1 cellular context compared by ENCODE assay signal in genomic region chr11:77126861-77127673, GRCh38.
A peak's percentile ranks its signal among the peaks of the same experiment; 100 is the strongest.
TF ChIP-seq lines count a peak whose summit lies in the region.

No MANE protein-coding gene starts in this region.

TF ChIP-seq in GM12878, 131 proteins besides CTCF, POLR2A, EP300 and RAD21 (continued from another document):
- TF ChIP-seq ZNF592 (IDR thresholded peaks at IDR 0.05) (0 out of 2 replicates have a peak, but pooled peaks have one; percentile 25), YY1 (IDR thresholded peaks at IDR 0.05; ENCODE audit: low read depth, low read length) (peak; percentile 68; the same call in 1 of the 2 replicates), NR2F1 (conservative IDR thresholded peaks at IDR 0.05) (no peak), CUX1 (IDR thresholded peaks at IDR 0.05; ENCODE audit: insufficient replicate concordance, low read depth, low read length) (no peak), YBX1 (IDR thresholded peaks at IDR 0.05) (no peak), GATAD2B (conservative IDR thresholded peaks at IDR 0.05; ENCODE audit: low read depth) (no peak), TCF3 (IDR thresholded peaks at IDR 0.05; ENCODE audit: borderline replicate concordance, insufficient read depth, low read depth, low read length) (0 out of 2 replicates have a peak, but pooled peaks have one; percentile 54), PKNOX1 (IDR thresholded peaks at IDR 0.05) (no peak), TAF1 (IDR thresholded peaks at IDR 0.05; ENCODE audit: borderline replicate concordance, low read depth, low read length) (no peak), TCF12 (IDR thresholded peaks at IDR 0.05; ENCODE audit: low read depth, low read length) (0 out of 2 replicates have a peak, but pooled peaks have one; percentile 58), BHLHE40 (IDR thresholded peaks at IDR 0.05; ENCODE audit: borderline replicate concordance in 1 of 2, low read depth in 2 of 2, low read length in 1 of 2) (peak in 1 of 2 experiments; percentile 21; a peak in 1 of 4 replicates), MTA3 (IDR thresholded peaks at IDR 0.05; ENCODE audit: borderline replicate concordance, low read length) (no peak), USF2 (IDR thresholded peaks at IDR 0.05; ENCODE audit: borderline replicate concordance, low read depth, low read length) (no peak), POLR2AphosphoS2 (IDR thresholded peaks at IDR 0.05; ENCODE audit: low read depth, low read length) (no peak), CHD1 (IDR thresholded peaks at IDR 0.05; ENCODE audit: low read depth, low read length) (no peak), ZZZ3 (IDR thresholded peaks at IDR 0.05; ENCODE audit: control insufficient read depth, insufficient read length, low read depth) (no peak), NFXL1 (IDR thresholded peaks at IDR 0.05; ENCODE audit: borderline replicate concordance) (no peak), ZNF622 (IDR thresholded peaks at IDR 0.05) (no peak), HDGF (IDR thresholded peaks at IDR 0.05) (no peak), PRDM15 (CRISPR knock-in tag; IDR thresholded peaks at IDR 0.05) (no peak), STAT3 (IDR thresholded peaks at IDR 0.05; ENCODE audit: low read depth, low read length) (no peak), CBFB (IDR thresholded peaks at IDR 0.05; ENCODE audit: low read depth) (no peak), SMARCA5 (IDR thresholded peaks at IDR 0.05) (0 out of 2 replicates have a peak, but pooled peaks have one; percentile 37), SREBF1 (IDR thresholded peaks at IDR 0.05; ENCODE audit: low read length) (no peak), ZBED1 (IDR thresholded peaks at IDR 0.05; ENCODE audit: borderline replicate concordance) (0 out of 2 replicates have a peak, but pooled peaks have one; percentile 49), ZNF207 (IDR thresholded peaks at IDR 0.05; ENCODE audit: borderline replicate concordance) (no peak), SMC3 (IDR thresholded peaks at IDR 0.05; ENCODE audit: borderline replicate concordance, low read length) (peak; percentile 79), ZNF217 (IDR thresholded peaks at IDR 0.05) (no peak), NR2C1 (IDR thresholded peaks at IDR 0.05) (no peak), BACH1 (IDR thresholded peaks at IDR 0.05; ENCODE audit: borderline replicate concordance) (peak; percentile 53; the same call in 1 of the 2 replicates), MYB (IDR thresholded peaks at IDR 0.05; ENCODE audit: borderline replicate concordance, low read depth, low read length) (no peak)
